In the genomic region with DNA sequence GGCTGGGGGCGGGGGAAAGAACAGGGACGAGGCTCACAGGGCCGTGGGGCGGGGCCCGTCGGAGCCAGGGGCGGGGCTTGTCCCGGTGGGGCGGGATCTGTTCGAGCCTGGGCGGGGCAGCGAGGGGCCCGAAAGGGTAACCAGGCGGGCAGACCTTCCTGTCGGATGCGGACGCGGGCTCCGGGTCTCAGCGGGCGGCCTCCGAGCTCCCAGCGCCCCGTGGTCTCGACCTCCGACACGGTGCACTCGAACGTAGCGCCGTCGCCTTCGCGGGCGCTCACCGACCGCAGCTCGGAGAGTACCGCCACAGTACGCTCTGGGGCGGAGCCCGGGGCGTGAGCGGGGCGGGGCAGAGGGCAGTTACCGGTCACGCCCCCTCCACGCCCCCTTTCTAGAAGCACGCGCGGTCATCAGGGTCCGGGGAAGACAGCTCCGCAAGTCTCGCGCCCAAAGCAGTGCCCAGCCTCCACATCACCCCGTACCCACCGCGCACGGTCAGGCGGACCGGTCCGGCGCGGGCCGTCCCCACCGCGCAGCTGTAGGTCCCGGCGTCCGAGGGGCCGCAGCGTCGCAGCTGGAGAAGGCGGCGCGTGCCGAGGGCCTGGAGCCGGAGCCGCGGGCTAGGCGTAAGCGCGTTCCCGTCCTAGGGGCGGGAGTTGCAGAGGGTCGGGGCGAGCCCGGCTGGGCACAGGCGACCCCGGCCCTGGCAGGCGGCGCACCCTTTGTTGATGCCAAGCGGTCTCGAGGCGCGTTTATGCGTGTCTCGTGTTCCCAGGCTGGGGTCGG, we compare ENCODE assay signal across 8 cellular contexts. TPM values are rescaled to one million over a fixed set of nuclear protein-coding genes. Genes with fewer than 3 reads are reported as not detected.
DNase-seq lines count a peak whose midpoint lies in the region; ATAC-seq, FAIRE-seq and TF ChIP-seq lines count a peak whose summit lies in the region.

No MANE protein-coding gene starts in this region.

- no peak for FAIRE-seq in keratinocyte (lab: Jason Lieb, UNC)

- peak; percentile 66 for ATAC-seq in GM18499 (IDR thresholded peaks at IDR 0.05; ENCODE audit: insufficient read depth, unreplicated experiment)
- ATAC-seq in HG02840 (IDR thresholded peaks at IDR 0.05; ENCODE audit: low FRiP score, unreplicated experiment): peak; percentile 84

- H3K4me2 ChIP-seq in keratinocyte (ENCODE audit: control insufficient read depth, extremely low read depth, insufficient read depth, low read depth, low read length): peak overlapping the region; percentile 91

- peak overlapping the region; percentile 86 for H2AFZ ChIP-seq in keratinocyte (ENCODE audit: control insufficient read depth, low read length)

- dilution Hi-C loops in keratinocyte (cut with MboI; ENCODE audit: extremely low pct_ligation_motif_present, low sequenced_read_pairs): no loop called here

- DNase-seq in NCI-H2029 (lab: John Stamatoyannopoulos, UW) (peak; percentile 83), caudate nucleus (lab: John Stamatoyannopoulos, UW) (peak in 59 of 61 donors; percentile 13 to 90 (median 76)), keratinocyte (ENCODE audit: low read depth, low spot score) (no peak), KG1 (lab: John Stamatoyannopoulos, UW) (no peak)
- peak; percentile 44 for DNase-seq in activated CD4-positive, CD25-positive, alpha-beta regulatory T cell treated with anti-CD3 and anti-CD28 coated beads, Interleukin-2, amount 50 U/mL, for 16 hours (ENCODE audit: low read depth, low spot score)
- DNase-seq in stimulated activated CD4-positive, alpha-beta T cell treated with anti-CD3 and anti-CD28 coated beads, Interleukin-12 subunit alpha, Interleukin-12 subunit beta, amount 100 ng/mL, for 24 hours (ENCODE audit: low read depth in 2 of 2): peak; percentile 54 to 76

- no peaks in the 10 kb centered on the region for H3K4me1 ChIP-seq in keratinocyte (ENCODE audit: control insufficient read depth, extremely low read depth, insufficient read depth, low read length)

- H3K27ac ChIP-seq in caudate nucleus (ENCODE audit: low read depth, low read length): no peak overlapping the region
- H3K27ac ChIP-seq in keratinocyte (ENCODE audit: control insufficient read depth, insufficient read depth, low read length): peak overlapping the region; percentile 36

- H3K9ac ChIP-seq in keratinocyte (ENCODE audit: control insufficient read depth, extremely low read depth, insufficient read depth, low read length): peak overlapping the region; percentile 65

- H3K79me2 ChIP-seq in keratinocyte (ENCODE audit: control insufficient read depth, insufficient read depth, low read length): no peaks in the 10 kb centered on the region

- H3K4me3 ChIP-seq in keratinocyte (ENCODE audit: control insufficient read depth in 2 of 3, extremely low read depth in 1 of 3, insufficient read depth in 2 of 3, low read depth in 1 of 3, low read length in 3 of 3): peak overlapping the region; percentile 62 to 72 (median 69)

- no peaks in the 10 kb centered on the region for H3K9me3 ChIP-seq in keratinocyte (ENCODE audit: control insufficient read depth, low read depth, low read length)

- no peaks in the 10 kb centered on the region for H4K20me1 ChIP-seq in keratinocyte (ENCODE audit: control insufficient read depth, extremely low read depth, insufficient read depth, low read length)

- H3K9me1 ChIP-seq in keratinocyte (ENCODE audit: control insufficient read depth, extremely low read depth, insufficient read depth, low read length): no peaks in the 10 kb centered on the region

- no peaks in the 10 kb centered on the region for H3K36me3 ChIP-seq in keratinocyte (ENCODE audit: control insufficient read depth in 2 of 2, extremely low read depth in 1 of 2, insufficient read depth in 2 of 2, low read length in 2 of 2)

- no peak for TF ChIP-seq CTCF in keratinocyte (optimal IDR thresholded peaks at IDR 0.05 in 1 of 3, IDR thresholded peaks at IDR 0.05 in 1 of 3, conservative IDR thresholded peaks at IDR 0.05 in 1 of 3; ENCODE audit: extremely low read depth in 1 of 3, insufficient read depth in 2 of 3, low read length in 3 of 3)

- peaks cover 9% of the 10 kb centered on the region for H3K27me3 ChIP-seq in keratinocyte (ENCODE audit: control insufficient read depth, extremely low read depth, insufficient read depth, low read length)

RNA-seq across cellular contexts. Expression of gene TMEM198, which starts 8.7 kb away (rescaled TPM):
- 0.81 to 1.5 TPM (median 0.82 TPM) in 3 replicates for polyA plus RNA-seq in keratinocyte
- not detected for polyA plus RNA-seq in keratinocyte (2011; ENCODE audit: low read depth)
- polyA plus RNA-seq in keratinocyte (2011; cell fraction: cytosol; rRNA removed): 0.32 and 0.44 TPM in 2 replicates
- 10.9 and 11.5 TPM in 2 replicates for polyA plus RNA-seq in keratinocyte (2011; cell fraction: nucleus; rRNA removed)
- 0.61 and 0.83 TPM in 2 replicates for polyA plus RNA-seq in keratinocyte (2012; ENCODE audit: low replicate concordance)
- polyA minus RNA-seq in keratinocyte: 0.13 to 1.1 TPM (median 0.26 TPM) in 3 replicates
- not detected for polyA minus RNA-seq in keratinocyte (2011; cell fraction: cytosol; rRNA and poly(A)+ RNA removed)
- polyA minus RNA-seq in keratinocyte (2011; cell fraction: nucleus; rRNA and poly(A)+ RNA removed): 0.42 and 0.70 TPM in 2 replicates

RNA-seq across cellular contexts. Expression of gene CHPF, which starts 9.0 kb away (rescaled TPM):
- 24.4 to 63.7 TPM (median 50.9 TPM) in 3 replicates for polyA plus RNA-seq in keratinocyte
- polyA plus RNA-seq in keratinocyte (2011; ENCODE audit: low read depth): 12.2 TPM
- polyA plus RNA-seq in keratinocyte (2011; cell fraction: cytosol; rRNA removed): 23.4 and 59.7 TPM in 2 replicates
- 82.1 and 134 TPM in 2 replicates for polyA plus RNA-seq in keratinocyte (2011; cell fraction: nucleus; rRNA removed)
- 67.0 and 81.8 TPM in 2 replicates for polyA plus RNA-seq in keratinocyte (2012; ENCODE audit: low replicate concordance)
- polyA minus RNA-seq in keratinocyte: 24.4 to 61.4 TPM (median 36.5 TPM) in 3 replicates
- polyA minus RNA-seq in keratinocyte (2011; cell fraction: cytosol; rRNA and poly(A)+ RNA removed): 159 TPM
- 132 and 181 TPM in 2 replicates for polyA minus RNA-seq in keratinocyte (2011; cell fraction: nucleus; rRNA and poly(A)+ RNA removed)

RNA-seq across cellular contexts. Expression of gene OBSL1, which starts 18.8 kb away (rescaled TPM):
- polyA plus RNA-seq in keratinocyte: 9.3 to 14.8 TPM (median 12.7 TPM) in 3 replicates
- 7.9 TPM for polyA plus RNA-seq in keratinocyte (2011; ENCODE audit: low read depth)
- 4.5 and 12.2 TPM in 2 replicates for polyA plus RNA-seq in keratinocyte (2011; cell fraction: cytosol; rRNA removed)
- 27.9 and 36.9 TPM in 2 replicates for polyA plus RNA-seq in keratinocyte (2011; cell fraction: nucleus; rRNA removed)
- polyA plus RNA-seq in keratinocyte (2012; ENCODE audit: low replicate concordance): 16.9 and 17.4 TPM in 2 replicates
- 12.6 to 22.9 TPM (median 21.8 TPM) in 3 replicates for polyA minus RNA-seq in keratinocyte
- 18.0 TPM for polyA minus RNA-seq in keratinocyte (2011; cell fraction: cytosol; rRNA and poly(A)+ RNA removed)
- 15.8 and 18.6 TPM in 2 replicates for polyA minus RNA-seq in keratinocyte (2011; cell fraction: nucleus; rRNA and poly(A)+ RNA removed)

RNA-seq across cellular contexts. Expression of gene INHA, which starts 19.5 kb away (rescaled TPM):
- 0.18 to 0.79 TPM (median 0.20 TPM) in 3 replicates for polyA plus RNA-seq in keratinocyte
- not detected for polyA plus RNA-seq in keratinocyte (2011; ENCODE audit: low read depth)
- polyA plus RNA-seq in keratinocyte (2011; cell fraction: cytosol; rRNA removed): 0.05 TPM in 1 of 2 replicates, not detected in the other
- polyA plus RNA-seq in keratinocyte (2011; cell fraction: nucleus; rRNA removed): 2.4 and 3.1 TPM in 2 replicates
- polyA plus RNA-seq in keratinocyte (2012; ENCODE audit: low replicate concordance): 0.07 and 0.97 TPM in 2 replicates
- polyA minus RNA-seq in keratinocyte: 0.33 to 0.38 TPM in 2 of 3 replicates, not detected in the other
- polyA minus RNA-seq in keratinocyte (2011; cell fraction: cytosol; rRNA and poly(A)+ RNA removed): not detected
- 0.39 TPM in 1 of 2 replicates, not detected in the other for polyA minus RNA-seq in keratinocyte (2011; cell fraction: nucleus; rRNA and poly(A)+ RNA removed)

RNA-seq across cellular contexts. Expression of gene ASIC4, which starts 38.3 kb away (rescaled TPM):
- polyA plus RNA-seq in keratinocyte: not detected in 3 replicates
- polyA plus RNA-seq in keratinocyte (2011; ENCODE audit: low read depth): not detected
- not detected in 2 replicates for polyA plus RNA-seq in keratinocyte (2011; cell fraction: cytosol; rRNA removed)
- polyA plus RNA-seq in keratinocyte (2011; cell fraction: nucleus; rRNA removed): 0.05 TPM in 1 of 2 replicates, not detected in the other
- 0.11 TPM in 1 of 2 replicates, not detected in the other for polyA plus RNA-seq in keratinocyte (2012; ENCODE audit: low replicate concordance)
- polyA minus RNA-seq in keratinocyte: not detected in 3 replicates
- not detected for polyA minus RNA-seq in keratinocyte (2011; cell fraction: cytosol; rRNA and poly(A)+ RNA removed)
- not detected in 2 replicates for polyA minus RNA-seq in keratinocyte (2011; cell fraction: nucleus; rRNA and poly(A)+ RNA removed)

Comparison
In these comparisons a context has a peak if more than half of its experiments do, and no peak if none do; other contexts are left out.
1. DNase-seq: peak in NCI-H2029 (single experiment), activated CD4-positive, CD25-positive, alpha-beta regulatory T cell treated with anti-CD3 and anti-CD28 coated beads, Interleukin-2, amount 50 U/mL, for 16 hours (single experiment), caudate nucleus (59 of 61) and stimulated activated CD4-positive, alpha-beta T cell treated with anti-CD3 and anti-CD28 coated beads, Interleukin-12 subunit alpha, Interleukin-12 subunit beta, amount 100 ng/mL, for 24 hours (2 of 2); none in keratinocyte (single experiment) and KG1 (single experiment).